Comparison of ENCODE assay signal across 10 cellular contexts in the genomic region with DNA sequence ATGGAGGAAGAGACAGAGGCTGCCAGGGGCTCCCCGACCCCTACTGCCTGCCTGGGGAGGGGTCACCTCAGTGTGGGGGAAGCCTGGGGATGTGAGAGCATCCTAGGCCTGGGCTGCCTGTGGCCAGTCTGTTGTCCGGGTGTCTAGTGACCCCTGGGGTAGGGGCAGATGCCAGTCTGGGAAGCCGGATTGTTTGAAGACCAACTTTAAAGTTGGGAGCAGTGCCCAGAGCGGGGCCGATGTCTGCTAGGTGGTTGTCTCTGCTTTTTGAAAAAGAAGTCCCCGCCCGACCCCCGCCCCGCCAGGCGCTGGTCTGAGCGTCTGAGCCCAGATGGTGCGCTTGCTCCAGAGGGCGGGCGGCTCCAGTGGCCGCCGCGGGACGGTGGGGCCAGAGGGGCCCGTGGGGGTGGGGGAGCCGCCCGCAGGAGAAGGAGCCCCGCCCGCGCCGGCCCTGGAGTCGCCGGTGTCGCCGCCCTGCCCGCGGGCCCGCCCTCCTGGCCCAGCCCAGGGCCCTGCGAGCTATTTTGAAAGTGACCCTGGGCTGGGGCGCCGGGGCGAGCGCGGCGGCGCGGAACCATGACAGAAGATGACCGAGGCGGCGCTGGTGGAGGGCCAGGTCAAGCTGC. TPM values are rescaled to one million over a fixed set of nuclear protein-coding genes. Genes with fewer than 3 reads are reported as not detected.
DNase-seq lines count a peak whose midpoint lies in the region; ATAC-seq, FAIRE-seq and TF ChIP-seq lines count a peak whose summit lies in the region.
"Had no signal": no experiment of that assay in that cellular context is flagged by ENCODE, and none has a peak within 500 bp of the region (broad histone marks: within the 10 kb centered on the region; RNA-seq: fewer than 3 reads in every experiment).

A gene with protein sequence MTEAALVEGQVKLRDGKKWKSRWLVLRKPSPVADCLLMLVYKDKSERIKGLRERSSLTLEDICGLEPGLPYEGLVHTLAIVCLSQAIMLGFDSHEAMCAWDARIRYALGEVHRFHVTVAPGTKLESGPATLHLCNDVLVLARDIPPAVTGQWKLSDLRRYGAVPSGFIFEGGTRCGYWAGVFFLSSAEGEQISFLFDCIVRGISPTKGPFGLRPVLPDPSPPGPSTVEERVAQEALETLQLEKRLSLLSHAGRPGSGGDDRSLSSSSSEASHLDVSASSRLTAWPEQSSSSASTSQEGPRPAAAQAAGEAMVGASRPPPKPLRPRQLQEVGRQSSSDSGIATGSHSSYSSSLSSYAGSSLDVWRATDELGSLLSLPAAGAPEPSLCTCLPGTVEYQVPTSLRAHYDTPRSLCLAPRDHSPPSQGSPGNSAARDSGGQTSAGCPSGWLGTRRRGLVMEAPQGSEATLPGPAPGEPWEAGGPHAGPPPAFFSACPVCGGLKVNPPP (plus strand): TSS at position 517 of the 626 bp plus-strand sequence. CDS start 70 bp downstream, at position 587.

- H2BK20ac ChIP-seq in H1 (ENCODE audit: low read length) = no peak within 1 kb of the TSS

- peak within 1 kb of the TSS in 1 of 4 experiments; percentile 52; a peak in 3 of 8 replicates for H3K4me3 ChIP-seq in H1 (ENCODE audit: extremely low read depth in 1 of 4, insufficient read depth in 2 of 4, low read depth in 3 of 4, low read length in 4 of 4)
- no peak within 1 kb of the TSS for H3K4me3 ChIP-seq in naive thymus-derived CD4-positive, alpha-beta T cell (ENCODE audit: low read length)

- H3K9ac ChIP-seq in H1 (replicated peaks in 1 of 4; ENCODE audit: extremely low read depth in 1 of 4, low read depth in 3 of 4, low read length in 3 of 4) = no peak within 1 kb of the TSS

- H3K4me1 ChIP-seq in H1 (replicated peaks in 1 of 4; ENCODE audit: control insufficient read depth in 3 of 4, insufficient read depth in 4 of 4, low read length in 3 of 4) = peaks cover 0 to 6% (median 0%) of the 10 kb centered on the region in 4 experiments; a peak in 1 of 7 replicates
- H3K4me1 ChIP-seq in naive thymus-derived CD4-positive, alpha-beta T cell (ENCODE audit: control insufficient read depth in 2 of 2, insufficient read depth in 2 of 2, low read length in 2 of 2) = no peaks in the 10 kb centered on the region

- peaks cover 5 to 66% (median 41%) of the 10 kb centered on the region in 4 experiments for H3K27me3 ChIP-seq in H1 (replicated peaks in 1 of 4; ENCODE audit: control insufficient read depth in 3 of 4, extremely low read depth in 1 of 4, insufficient read depth in 3 of 4, low read length in 3 of 4)
- peaks cover 0 to 3% of the 10 kb centered on the region in 2 donors for H3K27me3 ChIP-seq in naive thymus-derived CD4-positive, alpha-beta T cell (ENCODE audit: control insufficient read depth in 2 of 2, insufficient read depth in 2 of 2, low read length in 2 of 2)

- TF ChIP-seq POLR2A in H1 (IDR thresholded peaks at IDR 0.05; ENCODE audit: control extremely low read depth in 1 of 2, low read depth in 2 of 2, low read length in 2 of 2) = no peak

- no peak for TF ChIP-seq EP300 in H1 (IDR thresholded peaks at IDR 0.05; ENCODE audit: borderline replicate concordance in 1 of 2, low read depth in 2 of 2, low read length in 2 of 2)

- ATAC-seq in naive thymus-derived CD4-positive, alpha-beta T cell = no peak
- ATAC-seq in GM18868 (IDR thresholded peaks at IDR 0.05; ENCODE audit: unreplicated experiment) = no peak

- no peak within 1 kb of the TSS for H2BK120ac ChIP-seq in H1 (replicated peaks; ENCODE audit: low read depth, low read length)

- H4K20me1 ChIP-seq in H1 (replicated peaks in 1 of 2; ENCODE audit: control insufficient read depth in 1 of 2, insufficient read depth in 2 of 2, low read length in 2 of 2) = peaks cover 2 to 5% of the 10 kb centered on the region in 2 experiments

- no peaks in the 10 kb centered on the region for H3K9me3 ChIP-seq in H1 (ENCODE audit: insufficient read depth in 2 of 2, low read depth in 1 of 2, low read length in 1 of 2)
- H3K9me3 ChIP-seq in naive thymus-derived CD4-positive, alpha-beta T cell (ENCODE audit: control insufficient read depth in 2 of 3, low read length in 3 of 3) = no peaks in the 10 kb centered on the region

- H3K14ac ChIP-seq in H1 (ENCODE audit: insufficient read length) = no peak within 1 kb of the TSS

- H2BK5ac ChIP-seq in H1 (ENCODE audit: low read depth, low read length) = no peak within 1 kb of the TSS

- no peak within 1 kb of the TSS for H3K27ac Mint-ChIP-seq in IgD-negative memory B cell
- H3K27ac Mint-ChIP-seq in naive thymus-derived CD4-positive, alpha-beta T cell = no peak within 1 kb of the TSS
- H3K27ac Mint-ChIP-seq in activated T-helper 2 cell treated with anti-CD3 and anti-CD28 coated beads, Interferon-gamma antibody, Interleukin-2, Interleukin-4, amounts not matched to agents 10 μg/mL and 5 μg/mL and 100 μg/mL, durations not matched to agents 14 hours and 24 hours and 36 hours = no peak within 1 kb of the TSS

- peaks cover 21% of the 10 kb centered on the region for H3K27me3 Mint-ChIP-seq in IgD-negative memory B cell
- H3K27me3 Mint-ChIP-seq in naive thymus-derived CD4-positive, alpha-beta T cell = peaks cover 15 to 34% (median 23%) of the 10 kb centered on the region in 5 donors
- H3K27me3 Mint-ChIP-seq in activated T-helper 2 cell treated with anti-CD3 and anti-CD28 coated beads, Interferon-gamma antibody, Interleukin-2, Interleukin-4, amounts not matched to agents 10 μg/mL and 5 μg/mL and 100 μg/mL, durations not matched to agents 14 hours and 24 hours and 36 hours (ENCODE audit: low read depth) = peaks cover 11% of the 10 kb centered on the region

- no peak within 1 kb of the TSS for H4K5ac ChIP-seq in H1 (ENCODE audit: insufficient read length, low read depth, low read length)

- no peak for DNase-seq in A172 (ENCODE audit: low spot score)
- DNase-seq in H1 (ENCODE audit: low read depth in 1 of 2, low spot score in 2 of 2) = no peak
- DNase-seq in naive thymus-derived CD4-positive, alpha-beta T cell = no peak
- DNase-seq in MV-4-11 (lab: John Stamatoyannopoulos, UW) = no peak
- no peak for DNase-seq in activated T-helper 2 cell treated with anti-CD3 and anti-CD28 coated beads, Interferon-gamma antibody, Interleukin-2, Interleukin-4, amounts not matched to agents 10 μg/mL and 5 μg/mL and 100 μg/mL, durations not matched to agents 14 hours and 24 hours and 36 hours (ENCODE audit: low spot score)
- DNase-seq in HTR-8/SVneo (ENCODE audit: insufficient read length, low spot score) = no peak
- DNase-seq: DMS79 treated with DMSO at 0.1 percent for 48 hours, retina had no signal

- no peak within 1 kb of the TSS for H3K4ac ChIP-seq in H1 (replicated peaks; ENCODE audit: insufficient read length, low read depth, low read length)

- no peak within 1 kb of the TSS for H4K8ac ChIP-seq in H1 (ENCODE audit: extremely low read depth, insufficient read depth, low read length)

- no peak within 1 kb of the TSS for H3K18ac ChIP-seq in H1 (ENCODE audit: extremely low read depth, low read length)

- peak within 1 kb of the TSS; percentile 8 to 59; a peak in 3 of 4 replicates for H3K4me2 ChIP-seq in H1 (ENCODE audit: insufficient read depth in 1 of 2, low read depth in 2 of 2, low read length in 2 of 2)

- CTCF ChIA-PET in H1 (lab: Charles Lee; ENCODE audit: partially characterized antibody) = interaction anchor here (0.8 to 3.0 kb wide), 6 partner anchors 11 to 144 kb away, joined by 3 to 10 read pairs (median 5); no protein-coding TSS in a partner anchor
- CTCF ChIA-PET in naive thymus-derived CD4-positive, alpha-beta T cell (lab: Charles Lee) = interaction anchor here (0.7 kb wide), 1 partner anchor 22 kb away, joined by 3 read pairs; no protein-coding TSS in a partner anchor

- H2BK12ac ChIP-seq in H1 (ENCODE audit: low read depth, low read length) = no peak within 1 kb of the TSS

- H2AK5ac ChIP-seq in H1 (ENCODE audit: low read depth, low read length) = no peak within 1 kb of the TSS

- H3K36me3 Mint-ChIP-seq in IgD-negative memory B cell = no peaks in the 10 kb centered on the region
- peaks cover 0 to 3% (median 0%) of the 10 kb centered on the region in 5 donors for H3K36me3 Mint-ChIP-seq in naive thymus-derived CD4-positive, alpha-beta T cell
- H3K36me3 Mint-ChIP-seq in activated T-helper 2 cell treated with anti-CD3 and anti-CD28 coated beads, Interferon-gamma antibody, Interleukin-2, Interleukin-4, amounts not matched to agents 10 μg/mL and 5 μg/mL and 100 μg/mL, durations not matched to agents 14 hours and 24 hours and 36 hours (ENCODE audit: low read depth) = no peaks in the 10 kb centered on the region

- peak within 1 kb of the TSS in 3 of 4 donors; percentile 61 to 86 (median 63) for H3K4me3 Mint-ChIP-seq in IgD-negative memory B cell
- peak within 1 kb of the TSS in 7 of 10 donors; percentile 21 to 71 (median 41) for H3K4me3 Mint-ChIP-seq in naive thymus-derived CD4-positive, alpha-beta T cell
- no peak within 1 kb of the TSS for H3K4me3 Mint-ChIP-seq in activated T-helper 2 cell treated with anti-CD3 and anti-CD28 coated beads, Interferon-gamma antibody, Interleukin-2, Interleukin-4, amounts not matched to agents 10 μg/mL and 5 μg/mL and 100 μg/mL, durations not matched to agents 14 hours and 24 hours and 36 hours (ENCODE audit: low read depth)

- H3K23me2 ChIP-seq in H1 (ENCODE audit: low read depth, low read length) = no peaks in the 10 kb centered on the region; the same call in 1 of the 2 replicates

- POLR2A ChIA-PET in H1 (lab: Charles Lee; ENCODE audit: partially characterized antibody) = interaction anchor here (0.7 kb wide), 1 partner anchor 11 kb away, joined by 3 read pairs; no protein-coding TSS in a partner anchor
- POLR2A ChIA-PET in naive thymus-derived CD4-positive, alpha-beta T cell (lab: Charles Lee) = no interaction called here

- H3K9me3 Mint-ChIP-seq in IgD-negative memory B cell = peaks cover 0 to 4% (median 2%) of the 10 kb centered on the region in 3 donors
- H3K9me3 Mint-ChIP-seq in naive thymus-derived CD4-positive, alpha-beta T cell = peaks cover 0 to 6% (median 0%) of the 10 kb centered on the region in 11 donors
- H3K9me3 Mint-ChIP-seq in activated T-helper 2 cell treated with anti-CD3 and anti-CD28 coated beads, Interferon-gamma antibody, Interleukin-2, Interleukin-4, amounts not matched to agents 10 μg/mL and 5 μg/mL and 100 μg/mL, durations not matched to agents 14 hours and 24 hours and 36 hours = no peaks in the 10 kb centered on the region

- H2BK15ac ChIP-seq in H1 (ENCODE audit: low read length) = no peak within 1 kb of the TSS

- H3K56ac ChIP-seq in H1 (replicated peaks; ENCODE audit: insufficient read length, low read depth, low read length) = no peak within 1 kb of the TSS

- H4K91ac ChIP-seq in H1 (replicated peaks; ENCODE audit: insufficient read length, low read length) = no peak within 1 kb of the TSS

- H2AFZ ChIP-seq in H1 (ENCODE audit: low read length) = no peak within 1 kb of the TSS

- H3K36me3 ChIP-seq in H1 (ENCODE audit: control insufficient read depth in 2 of 4, insufficient read depth in 4 of 4, low read length in 3 of 4) = no peaks in the 10 kb centered on the region
- no peaks in the 10 kb centered on the region for H3K36me3 ChIP-seq in naive thymus-derived CD4-positive, alpha-beta T cell (ENCODE audit: control insufficient read depth in 2 of 3, insufficient read depth in 3 of 3, low read length in 3 of 3)

- H3K27ac ChIP-seq in H1 (ENCODE audit: low read depth, low read length) = no peak within 1 kb of the TSS
- no peak within 1 kb of the TSS for H3K27ac ChIP-seq in naive thymus-derived CD4-positive, alpha-beta T cell (ENCODE audit: low read depth, low read length)

- no peaks in the 10 kb centered on the region for H3K4me1 Mint-ChIP-seq in IgD-negative memory B cell
- H3K4me1 Mint-ChIP-seq in naive thymus-derived CD4-positive, alpha-beta T cell = peaks cover 0 to 1% (median 0%) of the 10 kb centered on the region in 7 donors
- no peaks in the 10 kb centered on the region for H3K4me1 Mint-ChIP-seq in activated T-helper 2 cell treated with anti-CD3 and anti-CD28 coated beads, Interferon-gamma antibody, Interleukin-2, Interleukin-4, amounts not matched to agents 10 μg/mL and 5 μg/mL and 100 μg/mL, durations not matched to agents 14 hours and 24 hours and 36 hours (ENCODE audit: low read depth)

- H3K23ac ChIP-seq in H1 (ENCODE audit: insufficient read length) = no peak within 1 kb of the TSS

- 18% methylated on average over 19 of the region's 44 CpGs; no CpG with 5 or more reads in 1 of the 2 experiments for WGBS in H1 (ENCODE audit: extremely low coverage in 1 of 2, insufficient coverage in 1 of 2, insufficient read length in 1 of 2, insufficient replicate concordance in 2 of 2, low coverage in 1 of 2, low lambda C conversion rate in 2 of 2, missing lambda C conversion rate in 1 of 2), 2 experiments

- no peaks in the 10 kb centered on the region for H3K79me1 ChIP-seq in H1 (ENCODE audit: low read depth, low read length)

- intact Hi-C loops in naive thymus-derived CD4-positive, alpha-beta T cell (cut with micrococcal nuclease) = no loop called here
- intact Hi-C loops in activated T-helper 2 cell treated with anti-CD3 and anti-CD28 coated beads, Interferon-gamma antibody, Interleukin-2, Interleukin-4, amounts not matched to agents 10 μg/mL and 5 μg/mL and 100 μg/mL, durations not matched to agents 14 hours and 24 hours and 36 hours (cut with micrococcal nuclease) = no loop called here

- H3K79me2 ChIP-seq in H1 (ENCODE audit: control insufficient read depth in 1 of 2, insufficient read depth in 2 of 2, low read length in 2 of 2) = no peaks in the 10 kb centered on the region

- FAIRE-seq in H1 (lab: Jason Lieb, UNC) (no peak), HTR-8/SVneo (lab: Jason Lieb, UNC) (no peak)

- no peak for TF ChIP-seq CTCF in H1 (IDR thresholded peaks at IDR 0.05; ENCODE audit: control extremely low read depth in 1 of 3, insufficient read depth in 1 of 3, low read depth in 1 of 3, low read length in 3 of 3)

- TF ChIP-seq RAD21 in H1 (IDR thresholded peaks at IDR 0.05 in 1 of 2, conservative IDR thresholded peaks at IDR 0.05 in 1 of 2; ENCODE audit: low read depth in 2 of 2, low read length in 2 of 2) = no peak

RNA-seq across cellular contexts. Expression of the gene that starts here (rescaled TPM):
- total RNA-seq in A172 (2014; rRNA removed; shearing (Covaris generic)) = 17.9 and 21.4 TPM in 2 replicates
- polyA plus RNA-seq in IgD-negative memory B cell (25.2 TPM), H1 (2011; rRNA removed) (0.32 and 0.36 TPM in 2 replicates)
- not detected in 2 replicates for total RNA-seq in H1 (2021; fragmentation: NEBNext Ultra II Directional; extraction: Animal tissue kit (Norgen Biotek cat#: 25700))
- polyA plus RNA-seq in H1 (2011; cell fraction: cytosol; rRNA removed) = 0.19 TPM
- polyA plus RNA-seq in H1 (2011; cell fraction: nucleus; rRNA removed) = 0.27 TPM
- 0.09 to 0.32 TPM (median 0.25 TPM) in 3 of 4 replicates, not detected in the other for polyA plus RNA-seq in H1 (2012, experiment 1 of 2)
- polyA plus RNA-seq in H1 (2012, experiment 2 of 2) = 0.09 TPM
- polyA plus RNA-seq in H1 (2013, experiment 1 of 2) = 0.14 TPM
- polyA plus RNA-seq in H1 (2013, experiment 2 of 2) = 0.13 TPM
- not detected in 2 replicates for polyA minus RNA-seq in H1 (2011; rRNA and poly(A)+ RNA removed)
- not detected for polyA minus RNA-seq in H1 (2011; cell fraction: cytosol; rRNA and poly(A)+ RNA removed)
- polyA minus RNA-seq in H1 (2011; cell fraction: nucleus; rRNA and poly(A)+ RNA removed) = not detected
- total RNA-seq in naive thymus-derived CD4-positive, alpha-beta T cell = not detected
- not detected for polyA plus RNA-seq in naive thymus-derived CD4-positive, alpha-beta T cell
- total RNA-seq in activated T-helper 2 cell treated with anti-CD3 and anti-CD28 coated beads, Interferon-gamma antibody, Interleukin-2, Interleukin-4, amounts not matched to agents 10 μg/mL and 5 μg/mL and 100 μg/mL, durations not matched to agents 14 hours and 24 hours and 36 hours = not detected in 2 replicates

Comparison
In these comparisons a context has a peak if more than half of its experiments do, and no peak if none do; other contexts are left out.
1. RNA of the gene that starts here (total RNA-seq): 17.9 to 21.4 TPM in A172; not detected in H1, not detected in naive thymus-derived CD4-positive, alpha-beta T cell and not detected in activated T-helper 2 cell treated with anti-CD3 and anti-CD28 coated beads, Interferon-gamma antibody, Interleukin-2, Interleukin-4, amounts not matched to agents 10 μg/mL and 5 μg/mL and 100 μg/mL, durations not matched to agents 14 hours and 24 hours and 36 hours; every median in the first group is over 10 times any median in the second.
2. RNA of the gene that starts here (polyA plus RNA-seq): 25.2 TPM in IgD-negative memory B cell (single experiment); 0.09 to 0.36 TPM in H1 and not detected in naive thymus-derived CD4-positive, alpha-beta T cell; every median in the first group is over 10 times any median in the second.